Comparison of ENCODE assay signal across 25 cellular contexts in the genomic region with DNA sequence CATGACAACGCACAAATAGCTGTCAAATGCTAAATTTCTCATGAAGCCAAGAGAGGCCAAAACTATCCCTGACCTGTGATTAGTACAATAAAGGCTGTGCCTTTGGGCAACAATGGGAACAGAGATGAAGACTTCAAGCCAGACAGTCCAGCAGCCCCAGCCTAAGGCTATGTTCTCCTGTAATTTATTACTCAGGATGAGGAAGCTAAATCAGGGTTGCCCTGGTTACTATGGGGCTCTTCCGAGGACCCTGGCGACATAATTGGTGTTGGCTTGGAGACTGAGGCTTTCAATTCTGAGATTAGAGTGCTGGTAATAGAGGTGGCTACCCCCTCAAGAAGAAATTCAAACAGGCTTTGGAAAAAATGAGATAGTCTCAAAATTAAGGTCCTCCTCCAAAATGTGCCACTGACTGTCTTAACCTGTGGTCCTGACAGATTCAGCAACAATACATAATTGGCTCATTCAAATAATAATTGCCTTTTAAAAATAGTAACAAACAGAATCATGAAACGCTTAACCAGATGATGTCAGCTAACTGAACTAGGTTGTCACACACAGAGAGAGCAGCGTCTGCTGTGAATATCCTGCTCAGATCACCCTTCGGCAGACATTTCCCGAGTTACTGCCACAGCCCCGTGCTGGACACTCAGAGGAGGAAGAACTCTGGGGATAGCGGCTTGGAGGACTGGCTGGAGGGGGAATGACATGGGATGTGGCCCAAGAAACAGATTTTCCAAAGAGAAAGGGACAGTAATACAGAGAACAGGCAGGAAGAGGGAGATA. TPM values are rescaled to one million over a fixed set of nuclear protein-coding genes. Genes with fewer than 3 reads are reported as not detected.
DNase-seq lines count a peak whose midpoint lies in the region; ATAC-seq and TF ChIP-seq lines count a peak whose summit lies in the region.
"Had no signal": no experiment of that assay in that cellular context is flagged by ENCODE, and none has a peak within 500 bp of the region (broad histone marks: within the 10 kb centered on the region; RNA-seq: fewer than 3 reads in every experiment).

No MANE protein-coding gene starts in this region.

- POLR2A ChIA-PET in Caco-2 (lab: Charles Lee) = no interaction called here

- no peak overlapping the region for H3K27ac Mint-ChIP-seq in Caco-2 (ENCODE audit: unreplicated experiment)
- H3K27ac Mint-ChIP-seq: activated CD4-positive, alpha-beta T cell treated with anti-CD3 and anti-CD28 coated beads, Interleukin-2, amount 10 ng/mL, durations not matched to agents 24 days and 14 days; activated naive CD4-positive, alpha-beta T cell treated with anti-CD3 and anti-CD28 coated beads for 36 hours; activated T-cell treated with anti-CD3 and anti-CD28 coated beads, Interleukin-2, amount 50 U/mL, for 72 hours; CD8-positive, alpha-beta T cell; effector memory CD8-positive, alpha-beta T cell had no signal

- no peaks in the 10 kb centered on the region for H3K4me1 ChIP-seq in Caco-2
- H3K4me1 ChIP-seq: esophagus squamous epithelium, HAP-1, upper lobe of right lung had no signal

- H3K27me3 Mint-ChIP-seq in Caco-2 (ENCODE audit: insufficient read depth, unreplicated experiment) = peaks cover 12% of the 10 kb centered on the region

- H3K27me3 ChIP-seq in Caco-2 (replicated peaks; ENCODE audit: control insufficient read depth, insufficient read depth, low read length) = no peaks in the 10 kb centered on the region
- H3K27me3 ChIP-seq: upper lobe of right lung had no signal

- CTCF ChIA-PET in Caco-2 (lab: Charles Lee) = no interaction called here

- H3K9me3 Mint-ChIP-seq in Caco-2 (ENCODE audit: unreplicated experiment) = no peaks in the 10 kb centered on the region
- H3K9me3 Mint-ChIP-seq: activated CD4-positive, alpha-beta T cell treated with anti-CD3 and anti-CD28 coated beads, Interleukin-2, amount 10 ng/mL, durations not matched to agents 24 days and 14 days; activated naive CD4-positive, alpha-beta T cell treated with anti-CD3 and anti-CD28 coated beads for 36 hours; activated T-cell treated with anti-CD3 and anti-CD28 coated beads, Interleukin-2, amount 50 U/mL, for 72 hours; CD8-positive, alpha-beta T cell; effector memory CD8-positive, alpha-beta T cell had no signal

- no TSS peak for BruUV-seq in Caco-2 (replicated peaks; lab: Mats Ljungman, UMichigan)

- ATAC-seq in HG02571 (IDR thresholded peaks at IDR 0.05; ENCODE audit: unreplicated experiment) = no peak
- ATAC-seq: activated T-cell treated with anti-CD3 and anti-CD28 coated beads, Interleukin-2, amount 50 U/mL, for 72 hours; CD8-positive, alpha-beta T cell; effector memory CD8-positive, alpha-beta T cell; upper lobe of right lung had no signal

- H3K36me3 ChIP-seq in Caco-2 (ENCODE audit: control insufficient read depth, insufficient read depth, low read length) = no peaks in the 10 kb centered on the region
- H3K36me3 ChIP-seq: esophagus squamous epithelium, HAP-1, upper lobe of right lung had no signal

- intact Hi-C loops in Caco-2 (cut with micrococcal nuclease; ENCODE audit: unreplicated experiment) = no loop called here

- TF ChIP-seq CTCF in Caco-2 (IDR thresholded peaks at IDR 0.05; ENCODE audit: insufficient read depth in 1 of 2, low read depth in 1 of 2, low read length in 1 of 2, severe bottlenecking in 1 of 2, unreplicated experiment in 1 of 2) = no peak

- H3K36me3 Mint-ChIP-seq in Caco-2 (ENCODE audit: insufficient read depth, unreplicated experiment) = no peaks in the 10 kb centered on the region
- H3K36me3 Mint-ChIP-seq: CD8-positive, alpha-beta T cell had no signal

- no peak overlapping the region for H3K4me3 Mint-ChIP-seq in Caco-2 (ENCODE audit: unreplicated experiment)
- H3K4me3 Mint-ChIP-seq: activated CD4-positive, alpha-beta T cell treated with anti-CD3 and anti-CD28 coated beads, Interleukin-2, amount 10 ng/mL, durations not matched to agents 24 days and 14 days; activated naive CD4-positive, alpha-beta T cell treated with anti-CD3 and anti-CD28 coated beads for 36 hours; activated T-cell treated with anti-CD3 and anti-CD28 coated beads, Interleukin-2, amount 50 U/mL, for 72 hours; CD8-positive, alpha-beta T cell; effector memory CD8-positive, alpha-beta T cell had no signal

- no peaks in the 10 kb centered on the region for H3K4me1 Mint-ChIP-seq in Caco-2 (ENCODE audit: low read depth, unreplicated experiment)
- H3K4me1 Mint-ChIP-seq: activated CD4-positive, alpha-beta T cell treated with anti-CD3 and anti-CD28 coated beads, Interleukin-2, amount 10 ng/mL, durations not matched to agents 24 days and 14 days had no signal

- DNase-seq in NCI-H1436 (lab: John Stamatoyannopoulos, UW) (peak; percentile 0), NCI-H1436 treated with DMSO at 0.1 percent for 48 hours (lab: John Stamatoyannopoulos, UW) (no peak), NCI-H69 (lab: John Stamatoyannopoulos, UW) (peak; percentile 98), islet precursor cell (peak; percentile 71), retina (peak; percentile 47), GM03348 (ENCODE audit: low spot score) (no peak), Caco-2 (no peak)
- DNase-seq: 8988T; activated CD4-positive, alpha-beta T cell treated with anti-CD3 and anti-CD28 coated beads, Interleukin-2, amount 10 ng/mL, durations not matched to agents 24 days and 14 days; activated naive CD4-positive, alpha-beta T cell treated with anti-CD3 and anti-CD28 coated beads for 36 hours; activated T-cell treated with anti-CD3 and anti-CD28 coated beads, Interleukin-2, amount 50 U/mL, for 72 hours; amniotic stem cell; CD8-positive, alpha-beta T cell; effector memory CD8-positive, alpha-beta T cell; esophagus squamous epithelium; NCI-H2171 treated with DMSO at 0.1 percent for 48 hours; NCI-H774; nucleus accumbens; small intestine; stimulated activated CD4-positive, alpha-beta T cell treated with anti-CD3 and anti-CD28 coated beads, Interleukin-2, amount 100 ng/mL, for 24 hours; upper lobe of right lung had no signal

- H3K9me3 ChIP-seq in Caco-2 = no peaks in the 10 kb centered on the region; the same call in 1 of the 2 replicates
- H3K9me3 ChIP-seq: esophagus squamous epithelium, HAP-1, upper lobe of right lung had no signal

- H3K4me3 ChIP-seq in Caco-2 (ENCODE audit: low read depth, low read length) = no peak overlapping the region
- H3K4me3 ChIP-seq: coronary artery, esophagus squamous epithelium, HAP-1, SK-N-MC, upper lobe of right lung had no signal

RNA-seq across cellular contexts. Expression of a gene that starts 43.0 kb away (rescaled TPM):
- total RNA-seq in Caco-2 (2022) = 7.0 and 7.8 TPM in 2 replicates

Comparison
In these comparisons a context has a peak if more than half of its experiments do, and no peak if none do; other contexts are left out.
1. DNase-seq: peak in NCI-H1436 (single experiment), NCI-H69 (single experiment), islet precursor cell (single experiment) and retina (single experiment); none in NCI-H1436 treated with DMSO at 0.1 percent for 48 hours (single experiment), GM03348 (single experiment) and Caco-2 (0 of 2).